In the genomic region with DNA sequence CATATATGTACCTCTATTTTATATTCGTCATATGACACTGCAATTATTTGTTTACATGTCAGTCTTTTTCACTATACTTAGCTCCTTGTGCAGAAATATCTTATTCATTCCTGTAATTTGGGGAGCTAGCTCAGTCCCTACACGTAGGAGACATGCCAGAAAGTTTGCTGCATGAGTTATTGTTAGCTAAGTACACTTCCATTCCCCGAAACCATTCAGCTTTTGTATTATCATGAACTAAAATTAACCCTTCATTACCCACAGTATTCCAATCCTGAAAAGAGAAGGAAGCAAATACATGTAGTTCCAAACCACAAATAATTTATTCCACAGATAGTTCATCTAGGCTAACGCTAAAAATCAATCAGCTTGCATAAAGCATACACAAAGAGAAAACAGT, we compare ENCODE assay signal across 19 cellular contexts. TPM values are rescaled to one million over a fixed set of nuclear protein-coding genes. Genes with fewer than 3 reads are reported as not detected.
A peak's percentile ranks its signal among the peaks of the same experiment; 100 is the strongest.
DNase-seq lines count a peak whose midpoint lies in the region; TF ChIP-seq lines count a peak whose summit lies in the region.
"Had no signal": no experiment of that assay in that cellular context is flagged by ENCODE, and none has a peak within 500 bp of the region (broad histone marks: within the 10 kb centered on the region; RNA-seq: fewer than 3 reads in every experiment).

No MANE protein-coding gene starts in this region.

- H3K27me3 ChIP-seq in liver (ENCODE audit: control insufficient read depth in 4 of 4, insufficient read depth in 4 of 4, low read length in 3 of 4) (no peaks in the 10 kb centered on the region), parathyroid adenoma (ENCODE audit: control insufficient read depth, insufficient read depth, low read length) (no peaks in the 10 kb centered on the region)
- H3K27me3 ChIP-seq: MG63 had no signal

- TF ChIP-seq RAD21 in liver (IDR thresholded peaks at IDR 0.05), result no peak

- H3K9me3 ChIP-seq in liver (ENCODE audit: control insufficient read depth in 4 of 4, low read length in 3 of 4) (no peaks in the 10 kb centered on the region), parathyroid adenoma (ENCODE audit: control insufficient read depth, low read length) (no peaks in the 10 kb centered on the region)
- H3K9me3 ChIP-seq: MG63 had no signal

- peaks cover 2% of the 10 kb centered on the region for H3K27me3 Mint-ChIP-seq in brain
- H3K27me3 Mint-ChIP-seq: CD8-positive, alpha-beta memory T cell had no signal

- TF ChIP-seq CTCF in brain (conservative IDR thresholded peaks at IDR 0.05), result no peak
- TF ChIP-seq CTCF in liver (IDR thresholded peaks at IDR 0.05; ENCODE audit: low read depth, low read length, missing input control), result no peak
- no peak for TF ChIP-seq CTCF in parathyroid adenoma (IDR thresholded peaks at IDR 0.05)

- H3K36me3 ChIP-seq in liver (ENCODE audit: control insufficient read depth in 4 of 4, insufficient read depth in 3 of 4, low read depth in 1 of 4, low read length in 3 of 4) (peaks cover 0 to 8% (median 6%) of the 10 kb centered on the region in 4 donors), parathyroid adenoma (ENCODE audit: control insufficient read depth, insufficient read depth, low read length) (no peaks in the 10 kb centered on the region)

- peak overlapping the region in 3 of 5 experiments; percentile 23 to 71 (median 57) for H3K4me3 Mint-ChIP-seq in brain
- H3K4me3 Mint-ChIP-seq: CD8-positive, alpha-beta memory T cell had no signal

- DNase-seq in SK-MEL-5 (ENCODE audit: low read depth, low spot score) (peak; percentile 35), kidney tubule cell (ENCODE audit: low spot score) (no peak), NCI-H2029 (lab: John Stamatoyannopoulos, UW) (no peak), NCI-H345 (lab: John Stamatoyannopoulos, UW) (no peak)
- DNase-seq in stimulated activated CD8-positive, alpha-beta memory T cell treated with anti-CD3 and anti-CD28 coated beads, Interleukin-4, amount 100 ng/mL, for 48 hours, result no peak
- DNase-seq: CD8-positive, alpha-beta memory T cell; DND-41; GF-D8; MG63; NCI-H1105; NCI-H187 treated with DMSO at 0.1 percent for 48 hours; NCI-H2171; NCI-H510A; NCI-H82; SIG-M5 had no signal

- in situ Hi-C loops in SK-MEL-5 (cut with HindIII; ENCODE audit: low pct_unique_long_range_greater_than_20kb, low sequenced_read_pairs), result no loop called here

- H3K27ac ChIP-seq in liver (ENCODE audit: low read depth in 1 of 2, low read length in 2 of 2) (peak overlapping the region; percentile 0 to 26), parathyroid adenoma (no peak overlapping the region)
- H3K27ac ChIP-seq: KMS-11 had no signal

- WGBS in liver, result 30% methylated on average over 4 of the region's 4 CpGs

- H2AFZ ChIP-seq in parathyroid adenoma, result no peak overlapping the region

- H3K79me2 ChIP-seq in parathyroid adenoma, result no peaks in the 10 kb centered on the region

- peak overlapping the region in 4 of 5 experiments; percentile 2 to 34 (median 29) for H3K27ac Mint-ChIP-seq in brain

- peaks cover 77% of the 10 kb centered on the region for H3K4me1 Mint-ChIP-seq in brain

- no peaks in the 10 kb centered on the region for H3K9me3 Mint-ChIP-seq in brain
- H3K9me3 Mint-ChIP-seq: CD8-positive, alpha-beta memory T cell had no signal

- H3K9ac ChIP-seq in liver (ENCODE audit: low read depth in 1 of 2, low read length in 2 of 2), result peak overlapping the region in 1 of 2 donors; percentile 68
- H3K9ac ChIP-seq in parathyroid adenoma, result no peak overlapping the region
- H3K9ac ChIP-seq: KMS-11 had no signal

- H3K36me3 Mint-ChIP-seq in brain, result peaks cover 85% of the 10 kb centered on the region

- H3K4me3 ChIP-seq in liver (ENCODE audit: low read depth in 1 of 3, low read length in 3 of 3), result peak overlapping the region in 2 of 3 donors; percentile 18 to 21
- H3K4me3 ChIP-seq in parathyroid adenoma (ENCODE audit: low read depth, low read length), result no peak overlapping the region
- H3K4me3 ChIP-seq: MG63 had no signal

- peak overlapping the region; percentile 34 for H3K4me2 ChIP-seq in parathyroid adenoma (ENCODE audit: low read length)
- H3K4me2 ChIP-seq: KMS-11 had no signal

- H3K4me1 ChIP-seq in liver (ENCODE audit: control insufficient read depth in 4 of 4, insufficient read depth in 4 of 4, low read length in 3 of 4), result peaks cover 0 to 35% (median 19%) of the 10 kb centered on the region in 4 donors
- no peaks in the 10 kb centered on the region for H3K4me1 ChIP-seq in parathyroid adenoma

TF ChIP-seq in liver, 16 proteins besides CTCF, POLR2A, EP300 and RAD21:
- TF ChIP-seq, protein P1, sequence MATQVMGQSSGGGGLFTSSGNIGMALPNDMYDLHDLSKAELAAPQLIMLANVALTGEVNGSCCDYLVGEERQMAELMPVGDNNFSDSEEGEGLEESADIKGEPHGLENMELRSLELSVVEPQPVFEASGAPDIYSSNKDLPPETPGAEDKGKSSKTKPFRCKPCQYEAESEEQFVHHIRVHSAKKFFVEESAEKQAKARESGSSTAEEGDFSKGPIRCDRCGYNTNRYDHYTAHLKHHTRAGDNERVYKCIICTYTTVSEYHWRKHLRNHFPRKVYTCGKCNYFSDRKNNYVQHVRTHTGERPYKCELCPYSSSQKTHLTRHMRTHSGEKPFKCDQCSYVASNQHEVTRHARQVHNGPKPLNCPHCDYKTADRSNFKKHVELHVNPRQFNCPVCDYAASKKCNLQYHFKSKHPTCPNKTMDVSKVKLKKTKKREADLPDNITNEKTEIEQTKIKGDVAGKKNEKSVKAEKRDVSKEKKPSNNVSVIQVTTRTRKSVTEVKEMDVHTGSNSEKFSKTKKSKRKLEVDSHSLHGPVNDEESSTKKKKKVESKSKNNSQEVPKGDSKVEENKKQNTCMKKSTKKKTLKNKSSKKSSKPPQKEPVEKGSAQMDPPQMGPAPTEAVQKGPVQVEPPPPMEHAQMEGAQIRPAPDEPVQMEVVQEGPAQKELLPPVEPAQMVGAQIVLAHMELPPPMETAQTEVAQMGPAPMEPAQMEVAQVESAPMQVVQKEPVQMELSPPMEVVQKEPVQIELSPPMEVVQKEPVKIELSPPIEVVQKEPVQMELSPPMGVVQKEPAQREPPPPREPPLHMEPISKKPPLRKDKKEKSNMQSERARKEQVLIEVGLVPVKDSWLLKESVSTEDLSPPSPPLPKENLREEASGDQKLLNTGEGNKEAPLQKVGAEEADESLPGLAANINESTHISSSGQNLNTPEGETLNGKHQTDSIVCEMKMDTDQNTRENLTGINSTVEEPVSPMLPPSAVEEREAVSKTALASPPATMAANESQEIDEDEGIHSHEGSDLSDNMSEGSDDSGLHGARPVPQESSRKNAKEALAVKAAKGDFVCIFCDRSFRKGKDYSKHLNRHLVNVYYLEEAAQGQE (IDR thresholded peaks at IDR 0.05), result no peak
- TF ChIP-seq, protein P2, sequence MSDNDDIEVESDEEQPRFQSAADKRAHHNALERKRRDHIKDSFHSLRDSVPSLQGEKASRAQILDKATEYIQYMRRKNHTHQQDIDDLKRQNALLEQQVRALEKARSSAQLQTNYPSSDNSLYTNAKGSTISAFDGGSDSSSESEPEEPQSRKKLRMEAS (IDR thresholded peaks at IDR 0.05), result no peak
- TF ChIP-seq FOXA2 (IDR thresholded peaks at IDR 0.05) (no peak), SP1 (IDR thresholded peaks at IDR 0.05) (no peak), GABPA (IDR thresholded peaks at IDR 0.05 in 1 of 2, conservative IDR thresholded peaks at IDR 0.05 in 1 of 2) (no peak), YY1 (IDR thresholded peaks at IDR 0.05) (no peak), JUND (IDR thresholded peaks at IDR 0.05) (no peak), RXRA (IDR thresholded peaks at IDR 0.05) (no peak), FOXA1 (IDR thresholded peaks at IDR 0.05) (no peak), HNF4A (conservative IDR thresholded peaks at IDR 0.05) (no peak), EGR1 (IDR thresholded peaks at IDR 0.05; ENCODE audit: low read depth in 2 of 2) (no peak), NR2F2 (IDR thresholded peaks at IDR 0.05) (no peak), TAF1 (conservative IDR thresholded peaks at IDR 0.05) (no peak)
- TF ChIP-seq, protein P3, sequence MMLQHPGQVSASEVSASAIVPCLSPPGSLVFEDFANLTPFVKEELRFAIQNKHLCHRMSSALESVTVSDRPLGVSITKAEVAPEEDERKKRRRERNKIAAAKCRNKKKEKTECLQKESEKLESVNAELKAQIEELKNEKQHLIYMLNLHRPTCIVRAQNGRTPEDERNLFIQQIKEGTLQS (IDR thresholded peaks at IDR 0.05), result no peak
- TF ChIP-seq, protein P4, sequence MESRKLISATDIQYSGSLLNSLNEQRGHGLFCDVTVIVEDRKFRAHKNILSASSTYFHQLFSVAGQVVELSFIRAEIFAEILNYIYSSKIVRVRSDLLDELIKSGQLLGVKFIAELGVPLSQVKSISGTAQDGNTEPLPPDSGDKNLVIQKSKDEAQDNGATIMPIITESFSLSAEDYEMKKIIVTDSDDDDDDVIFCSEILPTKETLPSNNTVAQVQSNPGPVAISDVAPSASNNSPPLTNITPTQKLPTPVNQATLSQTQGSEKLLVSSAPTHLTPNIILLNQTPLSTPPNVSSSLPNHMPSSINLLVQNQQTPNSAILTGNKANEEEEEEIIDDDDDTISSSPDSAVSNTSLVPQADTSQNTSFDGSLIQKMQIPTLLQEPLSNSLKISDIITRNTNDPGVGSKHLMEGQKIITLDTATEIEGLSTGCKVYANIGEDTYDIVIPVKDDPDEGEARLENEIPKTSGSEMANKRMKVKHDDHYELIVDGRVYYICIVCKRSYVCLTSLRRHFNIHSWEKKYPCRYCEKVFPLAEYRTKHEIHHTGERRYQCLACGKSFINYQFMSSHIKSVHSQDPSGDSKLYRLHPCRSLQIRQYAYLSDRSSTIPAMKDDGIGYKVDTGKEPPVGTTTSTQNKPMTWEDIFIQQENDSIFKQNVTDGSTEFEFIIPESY (IDR thresholded peaks at IDR 0.05), result no peak
TF ChIP-seq in liver: peak in this region for 0.

RNA-seq across cellular contexts. Expression of a gene that starts 10.2 kb away (rescaled TPM):
- 16.7 and 16.8 TPM in 2 replicates for total RNA-seq in SK-MEL-5 (2014; rRNA removed; shearing (Covaris generic))
- 11.7 and 13.2 TPM in 2 replicates for polyA plus RNA-seq in SK-MEL-5 (2015; cell fraction: cytosol; rRNA removed)
- polyA plus RNA-seq in SK-MEL-5 (2015; cell fraction: nucleus; rRNA removed), result 53.1 and 60.5 TPM in 2 replicates
- polyA plus RNA-seq in brain (ENCODE audit: insufficient read depth, low read depth, low replicate concordance) (3.1 TPM), liver (10 to 100 TPM in 1 of 2 donors, 1 to 10 TPM in 1; 9.4 to 28.6 TPM)
- total RNA-seq in liver, result 10 to 100 TPM; 16.7 to 32.8 TPM
